In the genomic region with DNA sequence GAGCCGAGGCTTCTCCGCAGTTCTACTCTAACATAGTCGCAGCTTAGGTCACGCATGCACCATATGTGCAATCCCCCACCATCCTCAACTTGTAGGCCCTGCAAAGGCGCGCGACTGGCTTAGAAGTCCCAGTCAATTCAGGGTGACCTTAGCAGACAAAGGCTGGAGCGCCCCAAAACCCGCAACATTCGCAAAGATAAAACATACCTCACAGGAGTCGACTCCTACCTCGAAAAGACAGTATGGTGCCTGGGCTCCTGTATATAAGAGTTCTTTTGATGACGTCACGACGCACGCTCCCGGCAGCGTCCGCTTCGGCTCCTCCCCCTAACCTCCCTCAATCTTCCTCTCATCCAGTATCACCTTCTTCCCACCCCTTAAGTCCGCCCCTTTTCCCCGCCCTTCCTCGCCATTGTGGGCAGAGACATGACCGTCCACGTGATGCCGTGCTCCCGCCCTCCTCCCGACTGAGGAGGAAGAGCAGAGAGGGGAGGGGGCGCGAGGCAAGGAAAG, we compare ENCODE assay signal across 1 cellular context.
TF ChIP-seq lines count a peak whose summit lies in the region.

A gene (minus strand): TSS at position 237 of the 513 bp plus-strand sequence.

TF ChIP-seq in GM12878, 131 proteins besides CTCF, POLR2A, EP300 and RAD21 (continued from another document and continues in another):
- TF ChIP-seq SMC3 (IDR thresholded peaks at IDR 0.05; ENCODE audit: borderline replicate concordance, low read length) (no peak), SREBF1 (IDR thresholded peaks at IDR 0.05; ENCODE audit: low read length) (no peak), PAX5 (IDR thresholded peaks at IDR 0.05; ENCODE audit: borderline replicate concordance, low read depth, low read length) (0 out of 2 replicates have a peak, but pooled peaks have one; percentile 63), RFX5 (IDR thresholded peaks at IDR 0.05; ENCODE audit: low read depth, low read length) (0 out of 2 replicates have a peak, but pooled peaks have one; percentile 30), RELA (IDR thresholded peaks at IDR 0.05; ENCODE audit: borderline replicate concordance, partially characterized antibody) (peak; percentile 90), ZNF24 (IDR thresholded peaks at IDR 0.05) (no peak), DPF2 (IDR thresholded peaks at IDR 0.05) (no peak; the same call in 1 of the 2 replicates), MEF2A (IDR thresholded peaks at IDR 0.05; ENCODE audit: insufficient read depth, low read depth, low read length) (no peak), STAT3 (IDR thresholded peaks at IDR 0.05; ENCODE audit: low read depth, low read length) (no peak), ZNF274 (IDR thresholded peaks at IDR 0.05; ENCODE audit: insufficient read depth, insufficient read length) (no peak), ZNF384 (IDR thresholded peaks at IDR 0.05; ENCODE audit: borderline replicate concordance, low read depth, low read length) (no peak), SP1 (IDR thresholded peaks at IDR 0.05; ENCODE audit: low read depth, low read length) (peak; percentile 54), HDAC6 (IDR thresholded peaks at IDR 0.05; ENCODE audit: unreplicated experiment) (peak; percentile 91), NRF1 (conservative IDR thresholded peaks at IDR 0.05; ENCODE audit: low read depth, low read length) (no peak), NFYA (IDR thresholded peaks at IDR 0.05; ENCODE audit: borderline replicate concordance, low read depth, low read length) (no peak), ZNF622 (IDR thresholded peaks at IDR 0.05) (no peak), PAX8 (IDR thresholded peaks at IDR 0.05) (peak; percentile 28; the same call in 1 of the 2 replicates), CBX3 (IDR thresholded peaks at IDR 0.05; ENCODE audit: borderline replicate concordance, low read depth) (no peak), ASH2L (IDR thresholded peaks at IDR 0.05; ENCODE audit: borderline replicate concordance, low read depth) (no peak), KLF5 (IDR thresholded peaks at IDR 0.05; ENCODE audit: partially characterized antibody) (peak; percentile 76)
- TF ChIP-seq, protein P1, sequence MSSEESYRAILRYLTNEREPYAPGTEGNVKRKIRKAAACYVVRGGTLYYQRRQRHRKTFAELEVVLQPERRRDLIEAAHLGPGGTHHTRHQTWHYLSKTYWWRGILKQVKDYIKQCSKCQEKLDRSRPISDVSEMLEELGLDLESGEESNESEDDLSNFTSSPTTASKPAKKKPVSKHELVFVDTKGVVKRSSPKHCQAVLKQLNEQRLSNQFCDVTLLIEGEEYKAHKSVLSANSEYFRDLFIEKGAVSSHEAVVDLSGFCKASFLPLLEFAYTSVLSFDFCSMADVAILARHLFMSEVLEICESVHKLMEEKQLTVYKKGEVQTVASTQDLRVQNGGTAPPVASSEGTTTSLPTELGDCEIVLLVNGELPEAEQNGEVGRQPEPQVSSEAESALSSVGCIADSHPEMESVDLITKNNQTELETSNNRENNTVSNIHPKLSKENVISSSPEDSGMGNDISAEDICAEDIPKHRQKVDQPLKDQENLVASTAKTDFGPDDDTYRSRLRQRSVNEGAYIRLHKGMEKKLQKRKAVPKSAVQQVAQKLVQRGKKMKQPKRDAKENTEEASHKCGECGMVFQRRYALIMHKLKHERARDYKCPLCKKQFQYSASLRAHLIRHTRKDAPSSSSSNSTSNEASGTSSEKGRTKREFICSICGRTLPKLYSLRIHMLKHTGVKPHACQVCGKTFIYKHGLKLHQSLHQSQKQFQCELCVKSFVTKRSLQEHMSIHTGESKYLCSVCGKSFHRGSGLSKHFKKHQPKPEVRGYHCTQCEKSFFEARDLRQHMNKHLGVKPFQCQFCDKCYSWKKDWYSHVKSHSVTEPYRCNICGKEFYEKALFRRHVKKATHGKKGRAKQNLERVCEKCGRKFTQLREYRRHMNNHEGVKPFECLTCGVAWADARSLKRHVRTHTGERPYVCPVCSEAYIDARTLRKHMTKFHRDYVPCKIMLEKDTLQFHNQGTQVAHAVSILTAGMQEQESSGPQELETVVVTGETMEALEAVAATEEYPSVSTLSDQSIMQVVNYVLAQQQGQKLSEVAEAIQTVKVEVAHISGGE (CRISPR knock-in tag; IDR thresholded peaks at IDR 0.05) = no peak
- TF ChIP-seq, protein P2, sequence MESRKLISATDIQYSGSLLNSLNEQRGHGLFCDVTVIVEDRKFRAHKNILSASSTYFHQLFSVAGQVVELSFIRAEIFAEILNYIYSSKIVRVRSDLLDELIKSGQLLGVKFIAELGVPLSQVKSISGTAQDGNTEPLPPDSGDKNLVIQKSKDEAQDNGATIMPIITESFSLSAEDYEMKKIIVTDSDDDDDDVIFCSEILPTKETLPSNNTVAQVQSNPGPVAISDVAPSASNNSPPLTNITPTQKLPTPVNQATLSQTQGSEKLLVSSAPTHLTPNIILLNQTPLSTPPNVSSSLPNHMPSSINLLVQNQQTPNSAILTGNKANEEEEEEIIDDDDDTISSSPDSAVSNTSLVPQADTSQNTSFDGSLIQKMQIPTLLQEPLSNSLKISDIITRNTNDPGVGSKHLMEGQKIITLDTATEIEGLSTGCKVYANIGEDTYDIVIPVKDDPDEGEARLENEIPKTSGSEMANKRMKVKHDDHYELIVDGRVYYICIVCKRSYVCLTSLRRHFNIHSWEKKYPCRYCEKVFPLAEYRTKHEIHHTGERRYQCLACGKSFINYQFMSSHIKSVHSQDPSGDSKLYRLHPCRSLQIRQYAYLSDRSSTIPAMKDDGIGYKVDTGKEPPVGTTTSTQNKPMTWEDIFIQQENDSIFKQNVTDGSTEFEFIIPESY (IDR thresholded peaks at IDR 0.05) = peak; percentile 64; the same call in 1 of the 2 replicates
- TF ChIP-seq, protein P3, sequence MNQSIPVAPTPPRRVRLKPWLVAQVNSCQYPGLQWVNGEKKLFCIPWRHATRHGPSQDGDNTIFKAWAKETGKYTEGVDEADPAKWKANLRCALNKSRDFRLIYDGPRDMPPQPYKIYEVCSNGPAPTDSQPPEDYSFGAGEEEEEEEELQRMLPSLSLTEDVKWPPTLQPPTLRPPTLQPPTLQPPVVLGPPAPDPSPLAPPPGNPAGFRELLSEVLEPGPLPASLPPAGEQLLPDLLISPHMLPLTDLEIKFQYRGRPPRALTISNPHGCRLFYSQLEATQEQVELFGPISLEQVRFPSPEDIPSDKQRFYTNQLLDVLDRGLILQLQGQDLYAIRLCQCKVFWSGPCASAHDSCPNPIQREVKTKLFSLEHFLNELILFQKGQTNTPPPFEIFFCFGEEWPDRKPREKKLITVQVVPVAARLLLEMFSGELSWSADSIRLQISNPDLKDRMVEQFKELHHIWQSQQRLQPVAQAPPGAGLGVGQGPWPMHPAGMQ (IDR thresholded peaks at IDR 0.05; ENCODE audit: borderline replicate concordance) = no peak
- TF ChIP-seq, protein P4, sequence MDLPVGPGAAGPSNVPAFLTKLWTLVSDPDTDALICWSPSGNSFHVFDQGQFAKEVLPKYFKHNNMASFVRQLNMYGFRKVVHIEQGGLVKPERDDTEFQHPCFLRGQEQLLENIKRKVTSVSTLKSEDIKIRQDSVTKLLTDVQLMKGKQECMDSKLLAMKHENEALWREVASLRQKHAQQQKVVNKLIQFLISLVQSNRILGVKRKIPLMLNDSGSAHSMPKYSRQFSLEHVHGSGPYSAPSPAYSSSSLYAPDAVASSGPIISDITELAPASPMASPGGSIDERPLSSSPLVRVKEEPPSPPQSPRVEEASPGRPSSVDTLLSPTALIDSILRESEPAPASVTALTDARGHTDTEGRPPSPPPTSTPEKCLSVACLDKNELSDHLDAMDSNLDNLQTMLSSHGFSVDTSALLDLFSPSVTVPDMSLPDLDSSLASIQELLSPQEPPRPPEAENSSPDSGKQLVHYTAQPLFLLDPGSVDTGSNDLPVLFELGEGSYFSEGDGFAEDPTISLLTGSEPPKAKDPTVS (IDR thresholded peaks at IDR 0.05; ENCODE audit: low read depth, low read length) = no peak; the same call in 1 of the 2 replicates
- TF ChIP-seq, protein P5, sequence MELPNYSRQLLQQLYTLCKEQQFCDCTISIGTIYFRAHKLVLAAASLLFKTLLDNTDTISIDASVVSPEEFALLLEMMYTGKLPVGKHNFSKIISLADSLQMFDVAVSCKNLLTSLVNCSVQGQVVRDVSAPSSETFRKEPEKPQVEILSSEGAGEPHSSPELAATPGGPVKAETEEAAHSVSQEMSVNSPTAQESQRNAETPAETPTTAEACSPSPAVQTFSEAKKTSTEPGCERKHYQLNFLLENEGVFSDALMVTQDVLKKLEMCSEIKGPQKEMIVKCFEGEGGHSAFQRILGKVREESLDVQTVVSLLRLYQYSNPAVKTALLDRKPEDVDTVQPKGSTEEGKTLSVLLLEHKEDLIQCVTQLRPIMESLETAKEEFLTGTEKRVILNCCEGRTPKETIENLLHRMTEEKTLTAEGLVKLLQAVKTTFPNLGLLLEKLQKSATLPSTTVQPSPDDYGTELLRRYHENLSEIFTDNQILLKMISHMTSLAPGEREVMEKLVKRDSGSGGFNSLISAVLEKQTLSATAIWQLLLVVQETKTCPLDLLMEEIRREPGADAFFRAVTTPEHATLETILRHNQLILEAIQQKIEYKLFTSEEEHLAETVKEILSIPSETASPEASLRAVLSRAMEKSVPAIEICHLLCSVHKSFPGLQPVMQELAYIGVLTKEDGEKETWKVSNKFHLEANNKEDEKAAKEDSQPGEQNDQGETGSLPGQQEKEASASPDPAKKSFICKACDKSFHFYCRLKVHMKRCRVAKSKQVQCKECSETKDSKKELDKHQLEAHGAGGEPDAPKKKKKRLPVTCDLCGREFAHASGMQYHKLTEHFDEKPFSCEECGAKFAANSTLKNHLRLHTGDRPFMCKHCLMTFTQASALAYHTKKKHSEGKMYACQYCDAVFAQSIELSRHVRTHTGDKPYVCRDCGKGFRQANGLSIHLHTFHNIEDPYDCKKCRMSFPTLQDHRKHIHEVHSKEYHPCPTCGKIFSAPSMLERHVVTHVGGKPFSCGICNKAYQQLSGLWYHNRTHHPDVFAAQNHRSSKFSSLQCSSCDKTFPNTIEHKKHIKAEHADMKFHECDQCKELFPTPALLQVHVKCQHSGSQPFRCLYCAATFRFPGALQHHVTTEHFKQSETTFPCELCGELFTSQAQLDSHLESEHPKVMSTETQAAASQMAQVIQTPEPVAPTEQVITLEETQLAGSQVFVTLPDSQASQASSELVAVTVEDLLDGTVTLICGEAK (IDR thresholded peaks at IDR 0.05; ENCODE audit: borderline replicate concordance) = no peak
- TF ChIP-seq, protein P6, sequence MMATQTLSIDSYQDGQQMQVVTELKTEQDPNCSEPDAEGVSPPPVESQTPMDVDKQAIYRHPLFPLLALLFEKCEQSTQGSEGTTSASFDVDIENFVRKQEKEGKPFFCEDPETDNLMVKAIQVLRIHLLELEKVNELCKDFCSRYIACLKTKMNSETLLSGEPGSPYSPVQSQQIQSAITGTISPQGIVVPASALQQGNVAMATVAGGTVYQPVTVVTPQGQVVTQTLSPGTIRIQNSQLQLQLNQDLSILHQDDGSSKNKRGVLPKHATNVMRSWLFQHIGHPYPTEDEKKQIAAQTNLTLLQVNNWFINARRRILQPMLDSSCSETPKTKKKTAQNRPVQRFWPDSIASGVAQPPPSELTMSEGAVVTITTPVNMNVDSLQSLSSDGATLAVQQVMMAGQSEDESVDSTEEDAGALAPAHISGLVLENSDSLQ (IDR thresholded peaks at IDR 0.05) = peak; percentile 85
- TF ChIP-seq, protein P7, sequence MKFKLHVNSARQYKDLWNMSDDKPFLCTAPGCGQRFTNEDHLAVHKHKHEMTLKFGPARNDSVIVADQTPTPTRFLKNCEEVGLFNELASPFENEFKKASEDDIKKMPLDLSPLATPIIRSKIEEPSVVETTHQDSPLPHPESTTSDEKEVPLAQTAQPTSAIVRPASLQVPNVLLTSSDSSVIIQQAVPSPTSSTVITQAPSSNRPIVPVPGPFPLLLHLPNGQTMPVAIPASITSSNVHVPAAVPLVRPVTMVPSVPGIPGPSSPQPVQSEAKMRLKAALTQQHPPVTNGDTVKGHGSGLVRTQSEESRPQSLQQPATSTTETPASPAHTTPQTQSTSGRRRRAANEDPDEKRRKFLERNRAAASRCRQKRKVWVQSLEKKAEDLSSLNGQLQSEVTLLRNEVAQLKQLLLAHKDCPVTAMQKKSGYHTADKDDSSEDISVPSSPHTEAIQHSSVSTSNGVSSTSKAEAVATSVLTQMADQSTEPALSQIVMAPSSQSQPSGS (IDR thresholded peaks at IDR 0.05; ENCODE audit: low read length) = peak; percentile 60; the same call in 1 of the 2 replicates
- TF ChIP-seq, protein P8, sequence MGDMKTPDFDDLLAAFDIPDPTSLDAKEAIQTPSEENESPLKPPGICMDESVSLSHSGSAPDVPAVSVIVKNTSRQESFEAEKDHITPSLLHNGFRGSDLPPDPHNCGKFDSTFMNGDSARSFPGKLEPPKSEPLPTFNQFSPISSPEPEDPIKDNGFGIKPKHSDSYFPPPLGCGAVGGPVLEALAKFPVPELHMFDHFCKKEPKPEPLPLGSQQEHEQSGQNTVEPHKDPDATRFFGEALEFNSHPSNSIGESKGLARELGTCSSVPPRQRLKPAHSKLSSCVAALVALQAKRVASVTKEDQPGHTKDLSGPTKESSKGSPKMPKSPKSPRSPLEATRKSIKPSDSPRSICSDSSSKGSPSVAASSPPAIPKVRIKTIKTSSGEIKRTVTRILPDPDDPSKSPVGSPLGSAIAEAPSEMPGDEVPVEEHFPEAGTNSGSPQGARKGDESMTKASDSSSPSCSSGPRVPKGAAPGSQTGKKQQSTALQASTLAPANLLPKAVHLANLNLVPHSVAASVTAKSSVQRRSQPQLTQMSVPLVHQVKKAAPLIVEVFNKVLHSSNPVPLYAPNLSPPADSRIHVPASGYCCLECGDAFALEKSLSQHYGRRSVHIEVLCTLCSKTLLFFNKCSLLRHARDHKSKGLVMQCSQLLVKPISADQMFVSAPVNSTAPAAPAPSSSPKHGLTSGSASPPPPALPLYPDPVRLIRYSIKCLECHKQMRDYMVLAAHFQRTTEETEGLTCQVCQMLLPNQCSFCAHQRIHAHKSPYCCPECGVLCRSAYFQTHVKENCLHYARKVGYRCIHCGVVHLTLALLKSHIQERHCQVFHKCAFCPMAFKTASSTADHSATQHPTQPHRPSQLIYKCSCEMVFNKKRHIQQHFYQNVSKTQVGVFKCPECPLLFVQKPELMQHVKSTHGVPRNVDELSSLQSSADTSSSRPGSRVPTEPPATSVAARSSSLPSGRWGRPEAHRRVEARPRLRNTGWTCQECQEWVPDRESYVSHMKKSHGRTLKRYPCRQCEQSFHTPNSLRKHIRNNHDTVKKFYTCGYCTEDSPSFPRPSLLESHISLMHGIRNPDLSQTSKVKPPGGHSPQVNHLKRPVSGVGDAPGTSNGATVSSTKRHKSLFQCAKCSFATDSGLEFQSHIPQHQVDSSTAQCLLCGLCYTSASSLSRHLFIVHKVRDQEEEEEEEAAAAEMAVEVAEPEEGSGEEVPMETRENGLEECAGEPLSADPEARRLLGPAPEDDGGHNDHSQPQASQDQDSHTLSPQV (IDR thresholded peaks at IDR 0.05) = no peak
- TF ChIP-seq, protein P9, sequence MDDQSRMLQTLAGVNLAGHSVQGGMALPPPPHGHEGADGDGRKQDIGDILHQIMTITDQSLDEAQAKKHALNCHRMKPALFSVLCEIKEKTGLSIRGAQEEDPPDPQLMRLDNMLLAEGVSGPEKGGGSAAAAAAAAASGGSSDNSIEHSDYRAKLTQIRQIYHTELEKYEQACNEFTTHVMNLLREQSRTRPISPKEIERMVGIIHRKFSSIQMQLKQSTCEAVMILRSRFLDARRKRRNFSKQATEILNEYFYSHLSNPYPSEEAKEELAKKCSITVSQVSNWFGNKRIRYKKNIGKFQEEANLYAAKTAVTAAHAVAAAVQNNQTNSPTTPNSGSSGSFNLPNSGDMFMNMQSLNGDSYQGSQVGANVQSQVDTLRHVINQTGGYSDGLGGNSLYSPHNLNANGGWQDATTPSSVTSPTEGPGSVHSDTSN (IDR thresholded peaks at IDR 0.05; ENCODE audit: insufficient replicate concordance, low read depth, low read length) = peak; percentile 51
